ENCODE assay signal across 20 cellular contexts in genomic region chr5:171462136-171462927, GRCh38. TPM values are rescaled to one million over a fixed set of nuclear protein-coding genes. Genes with fewer than 3 reads are reported as not detected.
A peak's percentile ranks its signal among the peaks of the same experiment; 100 is the strongest.
DNase-seq lines count a peak whose midpoint lies in the region; ATAC-seq and TF ChIP-seq lines count a peak whose summit lies in the region.
"Had no signal": no experiment of that assay in that cellular context is flagged by ENCODE, and none has a peak within 500 bp of the region (broad histone marks: within the 10 kb centered on the region; RNA-seq: fewer than 3 reads in every experiment).

No MANE protein-coding gene starts in this region.

- H3K27me3 ChIP-seq in ascending aorta, result no peaks in the 10 kb centered on the region
- H3K27me3 ChIP-seq: MG63, Peyer's patch had no signal

- H3K36me3 ChIP-seq in ascending aorta, result no peaks in the 10 kb centered on the region
- H3K36me3 ChIP-seq: Peyer's patch had no signal

- no peak overlapping the region for H3K4me3 ChIP-seq in ascending aorta
- H3K4me3 ChIP-seq: A549, MG63, Peyer's patch had no signal

- H3K9me3 Mint-ChIP-seq in WTC11, result no peaks in the 10 kb centered on the region
- H3K9me3 Mint-ChIP-seq: CD4-positive, alpha-beta T cell; IgD-negative memory B cell had no signal

- no peak overlapping the region for H3K27ac Mint-ChIP-seq in WTC11
- H3K27ac Mint-ChIP-seq: CD4-positive, alpha-beta T cell; IgD-negative memory B cell had no signal

- no peaks in the 10 kb centered on the region for H3K9me3 ChIP-seq in ascending aorta
- H3K9me3 ChIP-seq: A549, Caco-2, MG63, Peyer's patch had no signal

- H3K4me1 ChIP-seq in ascending aorta, result no peaks in the 10 kb centered on the region
- H3K4me1 ChIP-seq: A549, Caco-2, Peyer's patch had no signal

- no peaks in the 10 kb centered on the region for H3K27me3 Mint-ChIP-seq in WTC11 (ENCODE audit: low read depth)

- POLR2A ChIA-PET in WTC11 (lab: Charles Lee), result interaction anchor here (0.6 to 1.2 kb wide), 2 partner anchors 14 to 68 kb away, joined by 3 to 4 read pairs; no protein-coding TSS in a partner anchor

- no peak overlapping the region for H3K4me3 Mint-ChIP-seq in WTC11
- H3K4me3 Mint-ChIP-seq: CD4-positive, alpha-beta T cell; IgD-negative memory B cell had no signal

- CTCF ChIA-PET in WTC11 (lab: Charles Lee), result interaction anchor here (0.6 to 2.2 kb wide), 7 partner anchors 9 to 670 kb away, joined by 3 to 8 read pairs (median 4); partner anchors contain the start of gene FGF18

- intact Hi-C loops in ascending aorta (cut with DNase I), result no loop called here

- H3K36me3 Mint-ChIP-seq in WTC11, result no peaks in the 10 kb centered on the region
- H3K36me3 Mint-ChIP-seq: IgD-negative memory B cell had no signal

- ATAC-seq in WTC11, result peak; percentile 53
- no peak for ATAC-seq in esophagus mucosa
- no peak for ATAC-seq in HG03342 (IDR thresholded peaks at IDR 0.05; ENCODE audit: unreplicated experiment)
- ATAC-seq: A549, Right ventricle myocardium inferior had no signal

- no peak overlapping the region for H3K27ac ChIP-seq in ascending aorta
- H3K27ac ChIP-seq: A549, Peyer's patch had no signal

- TF ChIP-seq CTCF in WTC11 (IDR thresholded peaks at IDR 0.05), result no peak
- TF ChIP-seq CTCF in ascending aorta (IDR thresholded peaks at IDR 0.05), result no peak

- peak; percentile 28 for DNase-seq in NCI-H748 (lab: John Stamatoyannopoulos, UW; ENCODE audit: unreplicated experiment)
- no peak for DNase-seq in NCI-H748 treated with DMSO at 0.1 percent for 48 hours (lab: John Stamatoyannopoulos, UW)
- peak; percentile 46 for DNase-seq in WTC11 (ENCODE audit: low spot score)
- peak; percentile 69 for DNase-seq in iPS-NIHi7 (ENCODE audit: extremely low spot score)
- DNase-seq in ascending aorta (ENCODE audit: low spot score in 2 of 2), result no peak
- DNase-seq: Caco-2; CD4-positive, alpha-beta T cell; Kasumi-1; MG63; NCI-H1092; NCI-H1694 treated with DMSO at 0.1 percent for 48 hours; NCI-H345; NCI-H524 treated with DMSO at 0.1 percent for 48 hours; Peyer's patch; SW 1271 had no signal

- H3K4me1 Mint-ChIP-seq in WTC11, result peaks cover 13% of the 10 kb centered on the region

TF ChIP-seq in WTC11, 78 proteins besides CTCF, POLR2A, EP300 and RAD21:
- TF ChIP-seq IRF2 (CRISPR knock-in tag; IDR thresholded peaks at IDR 0.05; ENCODE audit: borderline replicate concordance, low read depth) (no peak), HMGXB4 (CRISPR knock-in tag; IDR thresholded peaks at IDR 0.05) (no peak), ZNF121 (CRISPR knock-in tag; IDR thresholded peaks at IDR 0.05) (no peak), E2F5 (CRISPR knock-in tag; IDR thresholded peaks at IDR 0.05) (no peak), RELA (CRISPR knock-in tag; IDR thresholded peaks at IDR 0.05; ENCODE audit: borderline replicate concordance) (no peak), HMGA2 (CRISPR knock-in tag; IDR thresholded peaks at IDR 0.05) (no peak), SMAD4 (CRISPR knock-in tag; IDR thresholded peaks at IDR 0.05) (no peak), FOXK1 (CRISPR knock-in tag; IDR thresholded peaks at IDR 0.05) (no peak), ZNF263 (CRISPR knock-in tag; IDR thresholded peaks at IDR 0.05; ENCODE audit: low read depth) (no peak), NFYB (CRISPR knock-in tag; conservative IDR thresholded peaks at IDR 0.05; ENCODE audit: low read depth) (no peak), TEAD1 (CRISPR knock-in tag; IDR thresholded peaks at IDR 0.05) (no peak), OVOL2 (CRISPR knock-in tag; IDR thresholded peaks at IDR 0.05; ENCODE audit: borderline replicate concordance) (no peak), CREM (CRISPR knock-in tag; IDR thresholded peaks at IDR 0.05) (no peak), CREB1 (CRISPR knock-in tag; IDR thresholded peaks at IDR 0.05) (no peak), ZNF317 (CRISPR knock-in tag; IDR thresholded peaks at IDR 0.05; ENCODE audit: borderline replicate concordance, low read depth) (no peak)
- TF ChIP-seq, protein P1, sequence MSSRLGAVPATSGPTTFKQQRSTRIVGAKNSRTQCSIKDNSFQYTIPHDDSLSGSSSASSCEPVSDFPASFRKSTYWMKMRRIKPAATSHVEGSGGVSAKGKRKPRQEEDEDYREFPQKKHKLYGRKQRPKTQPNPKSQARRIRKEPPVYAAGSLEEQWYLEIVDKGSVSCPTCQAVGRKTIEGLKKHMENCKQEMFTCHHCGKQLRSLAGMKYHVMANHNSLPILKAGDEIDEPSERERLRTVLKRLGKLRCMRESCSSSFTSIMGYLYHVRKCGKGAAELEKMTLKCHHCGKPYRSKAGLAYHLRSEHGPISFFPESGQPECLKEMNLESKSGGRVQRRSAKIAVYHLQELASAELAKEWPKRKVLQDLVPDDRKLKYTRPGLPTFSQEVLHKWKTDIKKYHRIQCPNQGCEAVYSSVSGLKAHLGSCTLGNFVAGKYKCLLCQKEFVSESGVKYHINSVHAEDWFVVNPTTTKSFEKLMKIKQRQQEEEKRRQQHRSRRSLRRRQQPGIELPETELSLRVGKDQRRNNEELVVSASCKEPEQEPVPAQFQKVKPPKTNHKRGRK (CRISPR knock-in tag; IDR thresholded peaks at IDR 0.05; ENCODE audit: borderline replicate concordance), result no peak
- TF ChIP-seq, protein P2, sequence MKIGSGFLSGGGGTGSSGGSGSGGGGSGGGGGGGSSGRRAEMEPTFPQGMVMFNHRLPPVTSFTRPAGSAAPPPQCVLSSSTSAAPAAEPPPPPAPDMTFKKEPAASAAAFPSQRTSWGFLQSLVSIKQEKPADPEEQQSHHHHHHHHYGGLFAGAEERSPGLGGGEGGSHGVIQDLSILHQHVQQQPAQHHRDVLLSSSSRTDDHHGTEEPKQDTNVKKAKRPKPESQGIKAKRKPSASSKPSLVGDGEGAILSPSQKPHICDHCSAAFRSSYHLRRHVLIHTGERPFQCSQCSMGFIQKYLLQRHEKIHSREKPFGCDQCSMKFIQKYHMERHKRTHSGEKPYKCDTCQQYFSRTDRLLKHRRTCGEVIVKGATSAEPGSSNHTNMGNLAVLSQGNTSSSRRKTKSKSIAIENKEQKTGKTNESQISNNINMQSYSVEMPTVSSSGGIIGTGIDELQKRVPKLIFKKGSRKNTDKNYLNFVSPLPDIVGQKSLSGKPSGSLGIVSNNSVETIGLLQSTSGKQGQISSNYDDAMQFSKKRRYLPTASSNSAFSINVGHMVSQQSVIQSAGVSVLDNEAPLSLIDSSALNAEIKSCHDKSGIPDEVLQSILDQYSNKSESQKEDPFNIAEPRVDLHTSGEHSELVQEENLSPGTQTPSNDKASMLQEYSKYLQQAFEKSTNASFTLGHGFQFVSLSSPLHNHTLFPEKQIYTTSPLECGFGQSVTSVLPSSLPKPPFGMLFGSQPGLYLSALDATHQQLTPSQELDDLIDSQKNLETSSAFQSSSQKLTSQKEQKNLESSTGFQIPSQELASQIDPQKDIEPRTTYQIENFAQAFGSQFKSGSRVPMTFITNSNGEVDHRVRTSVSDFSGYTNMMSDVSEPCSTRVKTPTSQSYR (CRISPR knock-in tag; IDR thresholded peaks at IDR 0.05), result no peak

RNA-seq across cellular contexts. Expression of gene FGF18, which starts 42.9 kb away (rescaled TPM):
- 0.72 to 1.4 TPM (median 0.87 TPM) in 3 replicates for total RNA-seq in WTC11 (2021)
- total RNA-seq in esophagus mucosa, result 0.08 TPM
- total RNA-seq in ascending aorta, result 6.9 TPM

Comparison
In these comparisons a context has a peak if more than half of its experiments do, and no peak if none do; other contexts are left out.
1. DNase-seq: peak in NCI-H748 (single experiment), WTC11 (single experiment) and iPS-NIHi7 (single experiment); none in NCI-H748 treated with DMSO at 0.1 percent for 48 hours (single experiment) and ascending aorta (0 of 2).